In genomic region chr7:100889761-100890639, GRCh38 we compare ENCODE assay signal across 8 cellular contexts. TPM values are rescaled to one million over a fixed set of nuclear protein-coding genes. Genes with fewer than 3 reads are reported as not detected.
DNase-seq lines count a peak whose midpoint lies in the region; ATAC-seq and FAIRE-seq lines count a peak whose summit lies in the region.

No MANE protein-coding gene starts in this region.

- peak; percentile 65 for ATAC-seq in GM21717 (IDR thresholded peaks at IDR 0.05; ENCODE audit: unreplicated experiment)
- ATAC-seq in naive thymus-derived CD4-positive, alpha-beta T cell = peak; percentile 93
- peak; percentile 92 for ATAC-seq in stimulated activated effector memory CD8-positive, alpha-beta T cell treated with anti-CD3 and anti-CD28 coated beads, Interleukin-12 subunit alpha, Interleukin-12 subunit beta, amount 100 ng/mL, for 72 hours

- no peak for FAIRE-seq in RCC 7860 (lab: Jason Lieb, UNC)

- H3K9me3 Mint-ChIP-seq in naive thymus-derived CD4-positive, alpha-beta T cell = peaks cover 0 to 4% (median 0%) of the 10 kb centered on the region in 11 donors
- H3K9me3 Mint-ChIP-seq in stimulated activated effector memory CD8-positive, alpha-beta T cell treated with anti-CD3 and anti-CD28 coated beads, Interleukin-12 subunit alpha, Interleukin-12 subunit beta, amount 100 ng/mL, for 72 hours = no peaks in the 10 kb centered on the region

- H3K36me3 Mint-ChIP-seq in naive thymus-derived CD4-positive, alpha-beta T cell = peaks cover 22 to 32% (median 28%) of the 10 kb centered on the region in 5 donors
- peaks cover 48% of the 10 kb centered on the region for H3K36me3 Mint-ChIP-seq in stimulated activated effector memory CD8-positive, alpha-beta T cell treated with anti-CD3 and anti-CD28 coated beads, Interleukin-12 subunit alpha, Interleukin-12 subunit beta, amount 100 ng/mL, for 72 hours

- H3K27ac ChIP-seq in naive thymus-derived CD4-positive, alpha-beta T cell (ENCODE audit: low read depth, low read length) = peak overlapping the region; percentile 66

- H3K4me3 ChIP-seq in naive thymus-derived CD4-positive, alpha-beta T cell (ENCODE audit: low read length) = peak overlapping the region; percentile 80

- CTCF ChIA-PET in naive thymus-derived CD4-positive, alpha-beta T cell (lab: Charles Lee) = interaction anchor here (0.7 to 1.2 kb wide), 7 partner anchors 11 to 400 kb away, joined by 3 to 8 read pairs (median 3); partner anchors contain the start of gene TRIM56

- intact Hi-C loops in naive thymus-derived CD4-positive, alpha-beta T cell (cut with micrococcal nuclease) = loop anchor here (1.0 to 5.0 kb wide), 11 partner anchors 15 to 461 kb away; partner anchors contain the start of genes SLC12A9 (in 2 of the 2), SRRT (in 2 of the 2), FIS1 (in 1 of the 2) and MEPCE (in 1 of the 2)

- peaks cover under 1 to 25% (median 22%) of the 10 kb centered on the region in 3 experiments for H3K36me3 ChIP-seq in naive thymus-derived CD4-positive, alpha-beta T cell (ENCODE audit: control insufficient read depth in 2 of 3, insufficient read depth in 3 of 3, low read length in 3 of 3)

- H3K4me3 Mint-ChIP-seq in naive thymus-derived CD4-positive, alpha-beta T cell = peak overlapping the region; percentile 80 to 90 (median 88)
- peak overlapping the region; percentile 79 for H3K4me3 Mint-ChIP-seq in stimulated activated effector memory CD8-positive, alpha-beta T cell treated with anti-CD3 and anti-CD28 coated beads, Interleukin-12 subunit alpha, Interleukin-12 subunit beta, amount 100 ng/mL, for 72 hours

- no peaks in the 10 kb centered on the region for H3K27me3 ChIP-seq in naive thymus-derived CD4-positive, alpha-beta T cell (ENCODE audit: control insufficient read depth in 2 of 2, insufficient read depth in 2 of 2, low read length in 2 of 2)

- peaks cover 31 to 45% of the 10 kb centered on the region in 2 donors for H3K4me1 ChIP-seq in naive thymus-derived CD4-positive, alpha-beta T cell (ENCODE audit: control insufficient read depth in 2 of 2, insufficient read depth in 2 of 2, low read length in 2 of 2)

- no peaks in the 10 kb centered on the region for H3K9me3 ChIP-seq in naive thymus-derived CD4-positive, alpha-beta T cell (ENCODE audit: control insufficient read depth in 2 of 3, low read length in 3 of 3)

- DNase-seq in DMS153 (lab: John Stamatoyannopoulos, UW) (peak; percentile 75), Kasumi-1 (lab: John Stamatoyannopoulos, UW) (peak; percentile 83 to 85), RCC 7860 (ENCODE audit: low spot score) (peak; percentile 91), activated T-helper 1 cell treated with Interleukin-2 at 50 U/mL for 16 hours (ENCODE audit: low read depth) (peak; percentile 86), fibroblast of gingiva (ENCODE audit: low read depth) (peak; percentile 92)
- DNase-seq in naive thymus-derived CD4-positive, alpha-beta T cell = peak; percentile 87 to 93 (median 91)
- DNase-seq in stimulated activated effector memory CD8-positive, alpha-beta T cell treated with anti-CD3 and anti-CD28 coated beads, Interleukin-12 subunit alpha, Interleukin-12 subunit beta, amount 100 ng/mL, for 72 hours (ENCODE audit: low spot score in 2 of 2) = peak; percentile 79 to 94

- POLR2A ChIA-PET in naive thymus-derived CD4-positive, alpha-beta T cell (lab: Charles Lee) = interaction anchor here (0.5 to 7.3 kb wide), 10 partner anchors 9 to 1985 kb away, joined by 3 to 161 read pairs (median 4); partner anchors contain the start of genes MEPCE, POP7, PPP1R35 and SLC12A9

- H3K4me1 Mint-ChIP-seq in naive thymus-derived CD4-positive, alpha-beta T cell = peaks cover 32 to 48% (median 41%) of the 10 kb centered on the region in 7 donors
- peaks cover 62% of the 10 kb centered on the region for H3K4me1 Mint-ChIP-seq in stimulated activated effector memory CD8-positive, alpha-beta T cell treated with anti-CD3 and anti-CD28 coated beads, Interleukin-12 subunit alpha, Interleukin-12 subunit beta, amount 100 ng/mL, for 72 hours

- H3K27ac Mint-ChIP-seq in naive thymus-derived CD4-positive, alpha-beta T cell = peak overlapping the region in 6 of 9 donors; percentile 14 to 95 (median 76)
- peak overlapping the region; percentile 75 for H3K27ac Mint-ChIP-seq in stimulated activated effector memory CD8-positive, alpha-beta T cell treated with anti-CD3 and anti-CD28 coated beads, Interleukin-12 subunit alpha, Interleukin-12 subunit beta, amount 100 ng/mL, for 72 hours

- peaks cover 16 to 40% (median 22%) of the 10 kb centered on the region in 5 donors for H3K27me3 Mint-ChIP-seq in naive thymus-derived CD4-positive, alpha-beta T cell

RNA-seq across cellular contexts. Expression of gene UFSP1, which starts 0.5 kb away (rescaled TPM):
- total RNA-seq in naive thymus-derived CD4-positive, alpha-beta T cell = 10 to 100 TPM in 1 of 5 experiments, 1 to 10 TPM in 4; 2.1 to 11.1 (median 3.5) TPM
- polyA plus RNA-seq in naive thymus-derived CD4-positive, alpha-beta T cell = 1 to 10 TPM in 1 of 2 donors, under 1 TPM in 1; 0.99 to 1.9 TPM

RNA-seq across cellular contexts. Expression of gene ACHE, which starts 5.7 kb away (rescaled TPM):
- under 1 TPM in 3 of 5 experiments, not detected in 2; 0.11 to 0.32 (median 0.22) TPM for total RNA-seq in naive thymus-derived CD4-positive, alpha-beta T cell
- polyA plus RNA-seq in naive thymus-derived CD4-positive, alpha-beta T cell = not detected

RNA-seq across cellular contexts. Expression of gene SRRT, which starts 15.1 kb away (rescaled TPM):
- 100 to 1,000 TPM; 212 to 271 (median 261) TPM for total RNA-seq in naive thymus-derived CD4-positive, alpha-beta T cell
- polyA plus RNA-seq in naive thymus-derived CD4-positive, alpha-beta T cell = 10 to 100 TPM; 43.6 to 64.4 TPM

RNA-seq across cellular contexts. Expression of gene TRIP6, which starts 22.8 kb away (rescaled TPM):
- 10 to 100 TPM in 4 of 5 experiments, 1 to 10 TPM in 1; 8.0 to 28.1 (median 10.4) TPM for total RNA-seq in naive thymus-derived CD4-positive, alpha-beta T cell
- 1 to 10 TPM; 3.4 to 3.9 TPM for polyA plus RNA-seq in naive thymus-derived CD4-positive, alpha-beta T cell

RNA-seq across cellular contexts. Expression of gene SLC12A9, which starts 37.5 kb away (rescaled TPM):
- total RNA-seq in naive thymus-derived CD4-positive, alpha-beta T cell = 10 to 100 TPM; 50.4 to 78.6 (median 62.7) TPM
- 1 to 10 TPM; 5.0 to 7.8 TPM for polyA plus RNA-seq in naive thymus-derived CD4-positive, alpha-beta T cell

Comparison
In these comparisons a context has a peak if more than half of its experiments do, and no peak if none do; other contexts are left out.
1. Peak in every context shown above with its lines: DNase-seq, ATAC-seq, H3K4me3 ChIP-seq and H3K27ac ChIP-seq.